In genomic region chr10:87875929-87876571, GRCh38 we compare ENCODE assay signal across 1 cellular context.
TF ChIP-seq lines count a peak whose summit lies in the region.

No MANE protein-coding gene starts in this region.

TF ChIP-seq in liver, 16 proteins besides CTCF, POLR2A, EP300 and RAD21 (continued from another document):
- TF ChIP-seq, protein P1, sequence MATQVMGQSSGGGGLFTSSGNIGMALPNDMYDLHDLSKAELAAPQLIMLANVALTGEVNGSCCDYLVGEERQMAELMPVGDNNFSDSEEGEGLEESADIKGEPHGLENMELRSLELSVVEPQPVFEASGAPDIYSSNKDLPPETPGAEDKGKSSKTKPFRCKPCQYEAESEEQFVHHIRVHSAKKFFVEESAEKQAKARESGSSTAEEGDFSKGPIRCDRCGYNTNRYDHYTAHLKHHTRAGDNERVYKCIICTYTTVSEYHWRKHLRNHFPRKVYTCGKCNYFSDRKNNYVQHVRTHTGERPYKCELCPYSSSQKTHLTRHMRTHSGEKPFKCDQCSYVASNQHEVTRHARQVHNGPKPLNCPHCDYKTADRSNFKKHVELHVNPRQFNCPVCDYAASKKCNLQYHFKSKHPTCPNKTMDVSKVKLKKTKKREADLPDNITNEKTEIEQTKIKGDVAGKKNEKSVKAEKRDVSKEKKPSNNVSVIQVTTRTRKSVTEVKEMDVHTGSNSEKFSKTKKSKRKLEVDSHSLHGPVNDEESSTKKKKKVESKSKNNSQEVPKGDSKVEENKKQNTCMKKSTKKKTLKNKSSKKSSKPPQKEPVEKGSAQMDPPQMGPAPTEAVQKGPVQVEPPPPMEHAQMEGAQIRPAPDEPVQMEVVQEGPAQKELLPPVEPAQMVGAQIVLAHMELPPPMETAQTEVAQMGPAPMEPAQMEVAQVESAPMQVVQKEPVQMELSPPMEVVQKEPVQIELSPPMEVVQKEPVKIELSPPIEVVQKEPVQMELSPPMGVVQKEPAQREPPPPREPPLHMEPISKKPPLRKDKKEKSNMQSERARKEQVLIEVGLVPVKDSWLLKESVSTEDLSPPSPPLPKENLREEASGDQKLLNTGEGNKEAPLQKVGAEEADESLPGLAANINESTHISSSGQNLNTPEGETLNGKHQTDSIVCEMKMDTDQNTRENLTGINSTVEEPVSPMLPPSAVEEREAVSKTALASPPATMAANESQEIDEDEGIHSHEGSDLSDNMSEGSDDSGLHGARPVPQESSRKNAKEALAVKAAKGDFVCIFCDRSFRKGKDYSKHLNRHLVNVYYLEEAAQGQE (IDR thresholded peaks at IDR 0.05): no peak
